Comparison of ENCODE assay signal across 1 cellular context in the genomic region with DNA sequence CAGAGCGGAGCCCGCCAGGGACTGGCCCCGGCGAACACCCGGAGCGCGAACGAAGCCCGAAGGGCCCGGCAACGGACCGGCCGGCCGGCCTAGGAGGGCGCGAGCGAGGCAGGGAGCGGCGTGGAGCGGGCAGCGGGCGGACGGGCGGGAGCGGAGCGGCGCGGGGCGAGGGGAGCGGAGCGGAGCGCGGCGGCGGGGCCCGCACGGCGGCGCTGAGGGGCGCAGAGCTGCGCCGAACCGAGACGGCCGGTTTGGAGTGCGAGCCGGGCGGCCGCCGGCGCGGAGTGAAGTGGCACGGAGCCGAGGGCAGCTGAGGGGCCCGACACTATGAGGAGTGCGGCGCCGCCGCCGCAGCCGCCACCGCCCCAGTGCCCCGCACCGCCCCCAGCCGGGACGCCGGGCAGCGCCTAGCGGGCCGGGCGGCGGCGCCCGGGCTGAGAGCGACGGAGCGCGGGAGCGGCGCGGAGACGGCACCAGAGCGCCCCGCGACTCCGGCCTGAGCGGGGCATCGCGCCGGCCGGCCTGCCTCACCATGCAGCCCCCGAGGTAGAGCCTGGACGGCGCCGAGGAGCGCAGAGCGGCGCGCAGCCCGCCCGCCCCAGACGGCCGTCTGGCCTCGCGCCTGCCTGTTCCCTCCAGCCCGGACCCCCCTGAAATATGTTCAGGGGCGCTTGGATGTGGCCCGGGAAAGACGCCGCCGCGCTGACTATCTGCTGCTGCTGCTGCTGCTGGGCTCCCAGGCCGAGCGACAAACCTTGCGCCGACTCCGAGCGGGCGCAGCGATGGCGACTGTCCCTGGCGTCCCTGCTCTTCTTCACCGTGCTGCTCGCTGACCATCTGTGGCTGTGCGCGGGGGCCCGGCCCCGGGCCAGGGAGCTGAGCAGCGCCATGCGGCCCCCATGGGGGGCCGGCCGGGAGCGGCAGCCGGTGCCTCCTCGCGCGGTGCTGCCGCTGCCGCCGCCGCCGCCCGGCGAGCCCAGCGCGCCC.
TF ChIP-seq lines count a peak whose summit lies in the region.

No MANE protein-coding gene starts in this region.

TF ChIP-seq in HepG2, 621 proteins besides CTCF, POLR2A, EP300 and RAD21 (continued from another document):
- TF ChIP-seq, protein P1, sequence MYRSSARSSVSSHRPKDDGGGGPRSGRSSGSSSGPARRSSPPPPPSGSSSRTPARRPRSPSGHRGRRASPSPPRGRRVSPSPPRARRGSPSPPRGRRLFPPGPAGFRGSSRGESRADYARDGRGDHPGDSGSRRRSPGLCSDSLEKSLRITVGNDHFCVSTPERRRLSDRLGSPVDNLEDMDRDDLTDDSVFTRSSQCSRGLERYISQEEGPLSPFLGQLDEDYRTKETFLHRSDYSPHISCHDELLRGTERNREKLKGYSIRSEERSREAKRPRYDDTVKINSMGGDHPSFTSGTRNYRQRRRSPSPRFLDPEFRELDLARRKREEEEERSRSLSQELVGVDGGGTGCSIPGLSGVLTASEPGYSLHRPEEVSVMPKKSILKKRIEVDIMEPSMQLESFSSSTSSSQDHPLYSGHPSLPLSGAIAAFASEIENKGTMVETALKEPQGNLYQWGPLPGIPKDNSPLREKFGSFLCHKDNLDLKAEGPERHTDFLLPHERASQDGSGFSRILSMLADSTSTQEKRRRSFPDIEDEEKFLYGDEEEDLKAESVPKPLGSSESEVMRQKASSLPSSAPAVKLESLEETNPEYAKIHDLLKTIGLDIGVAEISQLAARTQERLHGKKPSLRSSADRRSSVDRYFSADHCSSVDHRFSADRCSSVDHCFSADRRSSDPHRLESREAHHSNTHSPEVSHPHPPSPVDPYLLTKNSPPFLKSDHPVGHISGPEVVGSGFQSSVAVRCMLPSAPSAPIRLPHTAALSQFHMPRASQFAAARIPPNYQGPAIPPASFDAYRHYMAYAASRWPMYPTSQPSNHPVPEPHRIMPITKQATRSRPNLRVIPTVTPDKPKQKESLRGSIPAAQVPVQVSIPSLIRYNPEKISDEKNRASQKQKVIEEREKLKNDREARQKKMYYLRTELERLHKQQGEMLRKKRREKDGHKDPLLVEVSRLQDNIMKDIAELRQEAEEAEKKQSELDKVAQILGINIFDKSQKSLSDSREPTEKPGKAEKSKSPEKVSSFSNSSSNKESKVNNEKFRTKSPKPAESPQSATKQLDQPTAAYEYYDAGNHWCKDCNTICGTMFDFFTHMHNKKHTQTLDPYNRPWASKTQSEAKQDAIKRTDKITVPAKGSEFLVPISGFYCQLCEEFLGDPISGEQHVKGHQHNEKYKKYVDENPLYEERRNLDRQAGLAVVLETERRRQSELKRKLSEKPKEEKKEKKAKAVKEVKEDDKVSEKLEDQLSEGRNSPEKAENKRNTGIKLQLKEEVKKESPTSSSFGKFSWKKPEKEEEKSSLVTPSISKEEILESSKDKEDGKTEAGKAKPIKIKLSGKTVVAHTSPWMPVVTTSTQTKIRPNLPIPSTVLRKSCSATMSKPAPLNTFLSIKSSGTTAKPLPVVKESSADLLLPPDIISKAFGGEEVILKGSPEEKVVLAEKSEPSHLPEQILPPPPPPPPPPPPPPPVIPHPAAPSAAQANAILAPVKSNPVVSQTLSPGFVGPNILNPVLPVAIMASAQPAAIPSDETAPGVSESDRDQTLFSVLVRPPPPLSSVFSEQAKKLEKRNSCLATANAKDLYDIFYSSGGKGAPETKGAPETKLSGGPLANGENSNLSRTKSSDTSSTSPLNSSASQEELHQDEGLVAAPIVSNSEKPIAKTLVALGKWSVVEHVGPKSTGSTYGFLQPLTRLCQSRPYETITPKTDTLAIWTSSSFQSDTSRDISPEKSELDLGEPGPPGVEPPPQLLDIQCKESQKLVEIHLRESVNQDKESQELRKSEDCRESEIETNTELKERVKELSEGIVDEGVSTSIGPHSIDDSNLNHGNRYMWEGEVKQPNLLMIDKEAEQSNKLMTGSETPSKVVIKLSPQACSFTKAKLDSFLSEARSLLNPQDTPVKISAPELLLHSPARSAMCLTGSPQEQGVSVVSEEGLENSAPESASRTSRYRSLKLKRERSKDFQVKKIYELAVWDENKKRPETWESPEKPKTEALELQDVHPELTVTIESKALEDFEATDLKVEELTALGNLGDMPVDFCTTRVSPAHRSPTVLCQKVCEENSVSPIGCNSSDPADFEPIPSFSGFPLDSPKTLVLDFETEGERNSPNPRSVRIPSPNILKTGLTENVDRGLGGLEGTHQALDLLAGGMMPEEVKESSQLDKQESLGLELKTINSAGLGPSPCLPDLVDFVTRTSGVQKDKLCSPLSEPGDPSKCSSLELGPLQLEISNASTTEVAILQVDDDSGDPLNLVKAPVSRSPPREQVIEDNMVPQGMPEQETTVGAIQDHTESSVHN (CRISPR knock-in tag; IDR thresholded peaks at IDR 0.05) = no peak
- TF ChIP-seq HOXA3 (CRISPR knock-in tag; IDR thresholded peaks at IDR 0.05) = no peak
- no peak for TF ChIP-seq KLF12 (CRISPR knock-in tag; IDR thresholded peaks at IDR 0.05; ENCODE audit: borderline replicate concordance)
- TF ChIP-seq, protein P2, sequence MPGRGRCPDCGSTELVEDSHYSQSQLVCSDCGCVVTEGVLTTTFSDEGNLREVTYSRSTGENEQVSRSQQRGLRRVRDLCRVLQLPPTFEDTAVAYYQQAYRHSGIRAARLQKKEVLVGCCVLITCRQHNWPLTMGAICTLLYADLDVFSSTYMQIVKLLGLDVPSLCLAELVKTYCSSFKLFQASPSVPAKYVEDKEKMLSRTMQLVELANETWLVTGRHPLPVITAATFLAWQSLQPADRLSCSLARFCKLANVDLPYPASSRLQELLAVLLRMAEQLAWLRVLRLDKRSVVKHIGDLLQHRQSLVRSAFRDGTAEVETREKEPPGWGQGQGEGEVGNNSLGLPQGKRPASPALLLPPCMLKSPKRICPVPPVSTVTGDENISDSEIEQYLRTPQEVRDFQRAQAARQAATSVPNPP (CRISPR knock-in tag; IDR thresholded peaks at IDR 0.05) = no peak
- no peak for TF ChIP-seq ZEB1 (IDR thresholded peaks at IDR 0.05; ENCODE audit: insufficient replicate concordance, low read depth)
- TF ChIP-seq CHD2 (IDR thresholded peaks at IDR 0.05; ENCODE audit: low read depth, low read length) = no peak
- TF ChIP-seq PAX8 (CRISPR knock-in tag; IDR thresholded peaks at IDR 0.05; ENCODE audit: borderline replicate concordance) = no peak
